ENCODE assay signal across 20 cellular contexts in the genomic region with DNA sequence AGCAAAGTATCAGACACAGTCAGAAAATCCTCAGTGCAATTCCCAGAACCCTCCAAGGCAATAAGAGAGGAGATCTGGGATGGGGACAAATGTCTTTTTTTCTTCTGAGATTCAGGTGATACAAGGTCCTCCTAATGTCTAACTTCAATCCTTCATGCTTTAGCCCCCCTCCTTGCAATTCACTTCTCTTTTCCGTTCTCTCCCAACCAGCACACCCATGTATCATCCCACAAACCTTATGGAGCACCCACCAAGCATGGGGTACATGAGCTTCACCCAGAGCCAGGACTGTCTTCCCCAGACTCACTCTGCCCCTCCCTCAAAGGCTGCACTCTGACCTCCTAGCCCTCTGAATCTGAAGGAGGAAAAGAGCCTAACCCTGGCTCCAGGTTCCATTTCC. TPM values are rescaled to one million over a fixed set of nuclear protein-coding genes. Genes with fewer than 3 reads are reported as not detected.
DNase-seq lines count a peak whose midpoint lies in the region; ATAC-seq, FAIRE-seq and TF ChIP-seq lines count a peak whose summit lies in the region.
"Had no signal": no experiment of that assay in that cellular context is flagged by ENCODE, and none has a peak within 500 bp of the region (broad histone marks: within the 10 kb centered on the region; RNA-seq: fewer than 3 reads in every experiment).

No MANE protein-coding gene starts in this region.

- POLR2A ChIA-PET in HepG2 (lab: Yijun Ruan, JAX) = interaction anchor here (1.0 to 6.2 kb wide), 5 partner anchors 9 to 47 kb away, joined by 3 to 83 read pairs (median 4); a partner anchor contains a TSS

- FAIRE-seq in HepG2 (lab: Jason Lieb, UNC) (no peak), H54 (lab: Jason Lieb, UNC) (no peak)
- FAIRE-seq: islet of Langerhans had no signal

- H3K27me3 ChIP-seq in HepG2 (ENCODE audit: control insufficient read depth in 1 of 2, insufficient read depth in 2 of 2, low read length in 2 of 2) (no peaks in the 10 kb centered on the region), right lobe of liver (no peaks in the 10 kb centered on the region), sigmoid colon (no peaks in the 10 kb centered on the region), brain microvascular endothelial cell (replicated peaks) (no peaks in the 10 kb centered on the region)

- no peak for DNase-seq in HepG2 (ENCODE audit: low spot score)
- DNase-seq in right lobe of liver = no peak
- DNase-seq in endothelial cell (ENCODE audit: low spot score) = no peak
- DNase-seq in sigmoid colon = no peak
- no peak for DNase-seq in NCI-H345 treated with DMSO at 0.1 percent for 48 hours (lab: John Stamatoyannopoulos, UW; ENCODE audit: unreplicated experiment)
- no peak for DNase-seq in brain microvascular endothelial cell
- DNase-seq in H54 (ENCODE audit: insufficient read length, low spot score) = no peak
- no peak for DNase-seq in cerebellar nuclear complex (lab: John Stamatoyannopoulos, UW)
- DNase-seq: activated CD4-positive, alpha-beta T cell treated with anti-CD3 and anti-CD28 coated beads for 4 hours; COR-L47; head of caudate nucleus; NCI-H187 treated with DMSO at 0.1 percent for 48 hours; NCI-H524 treated with DMSO at 0.1 percent for 48 hours; stimulated activated CD4-positive, alpha-beta T cell treated with anti-CD3 and anti-CD28 coated beads, Interleukin-4, amount 100 ng/mL, for 4 hours had no signal

- H3K27ac ChIP-seq in HepG2 (ENCODE audit: extremely low read length, insufficient read depth, low read length) (no peak overlapping the region), right lobe of liver (no peak overlapping the region), sigmoid colon (peak overlapping the region; percentile 91 to 95 (median 94)), brain microvascular endothelial cell (no peak overlapping the region)

- H3K4me1 ChIP-seq in HepG2 (ENCODE audit: insufficient read depth, low read length) = peaks cover 75% of the 10 kb centered on the region
- peaks cover 2 to 35% (median 17%) of the 10 kb centered on the region in 4 donors for H3K4me1 ChIP-seq in right lobe of liver
- peaks cover 0 to 77% (median 67%) of the 10 kb centered on the region in 4 donors for H3K4me1 ChIP-seq in sigmoid colon

- no peak overlapping the region; the same call in 1 of the 2 replicates for H3K9ac ChIP-seq in HepG2 (ENCODE audit: insufficient read depth, low read depth, low read length)

- BruUV-seq in HepG2 (replicated peaks; lab: Mats Ljungman, UMichigan) = no TSS peak

- H3K4me3 Mint-ChIP-seq in endothelial cell (ENCODE audit: unreplicated experiment) = no peak overlapping the region

- H3K36me3 Mint-ChIP-seq in endothelial cell (ENCODE audit: low read depth, unreplicated experiment) = peaks cover 1% of the 10 kb centered on the region
- H3K36me3 Mint-ChIP-seq: activated naive CD4-positive, alpha-beta T cell treated with anti-CD3 and anti-CD28 coated beads, Interleukin-2, amount 50 U/mL, for 72 hours had no signal

- 97% methylated on average over 1 of the region's 1 CpG for WGBS in HepG2 (ENCODE audit: low lambda C conversion rate)
- WGBS in right lobe of liver (ENCODE audit: insufficient coverage, low coverage, low lambda C conversion rate, missing lambda C conversion rate) = no CpG with 5 or more reads among the region's 1 CpG
- WGBS in sigmoid colon, 2 donors = 94 to 96% methylated on average over 1 of the region's 1 CpG

- CTCF ChIA-PET in HepG2 (lab: Yijun Ruan, JAX; ENCODE audit: low intra/inter-chr PET ratio, low total read pairs) = interaction anchor here (1.3 kb wide), 1 partner anchor 18 kb away, joined by 3 read pairs; no protein-coding TSS in a partner anchor

- TF ChIP-seq RAD21 in HepG2 (CRISPR knock-in tag; IDR thresholded peaks at IDR 0.05) = no peak

- peaks cover 21% of the 10 kb centered on the region for H3K79me2 ChIP-seq in HepG2 (ENCODE audit: insufficient read depth, low read length)

- H3K4me1 Mint-ChIP-seq in endothelial cell (ENCODE audit: unreplicated experiment) = peaks cover 60% of the 10 kb centered on the region

- ATAC-seq in HepG2 = no peak
- no peak for ATAC-seq in right lobe of liver
- ATAC-seq: activated naive CD4-positive, alpha-beta T cell treated with anti-CD3 and anti-CD28 coated beads, Interleukin-2, amount 50 U/mL, for 72 hours; SK-N-SH treated with all-trans-retinoic acid at 6 μM for 48 hours had no signal

- H3K9me3 Mint-ChIP-seq in endothelial cell (ENCODE audit: unreplicated experiment) = no peaks in the 10 kb centered on the region
- H3K9me3 Mint-ChIP-seq: activated naive CD4-positive, alpha-beta T cell treated with anti-CD3 and anti-CD28 coated beads, Interleukin-2, amount 50 U/mL, for 72 hours had no signal

- H3K4me2 ChIP-seq in HepG2 (ENCODE audit: low read depth, low read length) = no peak overlapping the region

- peaks cover 13% of the 10 kb centered on the region for H3K27me3 Mint-ChIP-seq in endothelial cell (ENCODE audit: unreplicated experiment)

- H4K20me1 ChIP-seq in HepG2 (ENCODE audit: insufficient read depth, low read length) = peaks cover 10% of the 10 kb centered on the region; the same call in 1 of the 2 replicates

- no peak for TF ChIP-seq CTCF in HepG2 (CRISPR knock-in tag; IDR thresholded peaks at IDR 0.05)
- no peak for TF ChIP-seq CTCF in right lobe of liver (IDR thresholded peaks at IDR 0.05)
- TF ChIP-seq CTCF in endothelial cell (IDR thresholded peaks at IDR 0.05; ENCODE audit: unreplicated experiment) = no peak
- TF ChIP-seq CTCF in sigmoid colon (IDR thresholded peaks at IDR 0.05) = no peak
- no peak for TF ChIP-seq CTCF in brain microvascular endothelial cell (IDR thresholded peaks at IDR 0.05; ENCODE audit: low read depth, low read length, missing control alignments)

- H3K9me3 ChIP-seq in HepG2 (ENCODE audit: low read length) = no peaks in the 10 kb centered on the region
- no peaks in the 10 kb centered on the region for H3K9me3 ChIP-seq in right lobe of liver
- no peaks in the 10 kb centered on the region for H3K9me3 ChIP-seq in sigmoid colon

- H3K36me3 ChIP-seq in HepG2 (replicated peaks in 1 of 2; ENCODE audit: control insufficient read depth in 1 of 2, insufficient read depth in 2 of 2, low read length in 2 of 2) (peaks cover 0 to 1% of the 10 kb centered on the region in 2 experiments; a peak in 2 of 5 replicates), right lobe of liver (no peaks in the 10 kb centered on the region), sigmoid colon (peaks cover 0 to 34% (median 10%) of the 10 kb centered on the region in 4 donors), brain microvascular endothelial cell (replicated peaks) (no peaks in the 10 kb centered on the region)

- H2AFZ ChIP-seq in HepG2 (ENCODE audit: low read length) = no peak overlapping the region

- H3K4me3 ChIP-seq in HepG2 (replicated peaks in 1 of 3; ENCODE audit: insufficient read depth in 1 of 3, low read depth in 2 of 3, low read length in 3 of 3) (no peak overlapping the region), right lobe of liver (no peak overlapping the region), sigmoid colon (no peak overlapping the region), brain microvascular endothelial cell (ENCODE audit: low read depth, low read length) (no peak overlapping the region)

- in situ Hi-C loops in HepG2 (cut with HindIII; ENCODE audit: extremely low pct_ligation_motif_present, low pct_unique_long_range_greater_than_20kb) (no loop called here), brain microvascular endothelial cell (cut with HindIII; ENCODE audit: low pct_ligation_motif_present, low sequenced_read_pairs) (no loop called here)

- TF ChIP-seq EP300 in HepG2 (IDR thresholded peaks at IDR 0.05; ENCODE audit: low read depth in 2 of 2, low read length in 2 of 2) (no peak), HepG2 (CRISPR knock-in tag; IDR thresholded peaks at IDR 0.05; ENCODE audit: borderline replicate concordance) (no peak), sigmoid colon (IDR thresholded peaks at IDR 0.05) (no peak)

- intact Hi-C loops in HepG2 (cut with micrococcal nuclease; ENCODE audit: unreplicated experiment) = no loop called here
- intact Hi-C loops in right lobe of liver (cut with DNase I) = no loop called here
- intact Hi-C loops in sigmoid colon (cut with DNase I) = no loop called here

- no peak for TF ChIP-seq POLR2A in HepG2 (IDR thresholded peaks at IDR 0.05; ENCODE audit: insufficient read depth in 1 of 2, low read depth in 2 of 2, low read length in 2 of 2)
- no peak for TF ChIP-seq POLR2A in right lobe of liver (IDR thresholded peaks at IDR 0.05)
- no peak for TF ChIP-seq POLR2A in sigmoid colon (IDR thresholded peaks at IDR 0.05)
- TF ChIP-seq POLR2A in H54 (IDR thresholded peaks at IDR 0.05; ENCODE audit: low read depth, low read length) = no peak

- H3K27ac Mint-ChIP-seq in endothelial cell (ENCODE audit: unreplicated experiment) = peak overlapping the region; percentile 24

RNA-seq across cellular contexts. Expression of a gene that starts 10.1 kb away (rescaled TPM):
- total RNA-seq in HepG2 (2016; rRNA removed; fragmentation: Illumina TruSeq; extraction: Trizol) = 34.0 and 46.4 TPM in 2 replicates
- 9.5 and 10.8 TPM in 2 replicates for total RNA-seq in HepG2 (2016; cell fraction: cytosol; rRNA removed; fragmentation: Illumina TruSeq; extraction: Trizol; ENCODE audit: low read depth)
- total RNA-seq in HepG2 (2016; cell fraction: insoluble cytoplasmic fraction; rRNA removed; fragmentation: Illumina TruSeq; extraction: Trizol) = 32.6 and 44.0 TPM in 2 replicates
- 18.6 and 21.1 TPM in 2 replicates for total RNA-seq in HepG2 (2016; cell fraction: membrane; rRNA removed; fragmentation: Illumina TruSeq; extraction: Trizol)
- total RNA-seq in HepG2 (2016; cell fraction: nucleus; rRNA removed; fragmentation: Illumina TruSeq; extraction: Trizol) = 37.8 and 39.5 TPM in 2 replicates
- polyA plus RNA-seq in HepG2 (2011; rRNA removed) = 85.4 and 140 TPM in 2 replicates
- 66.8 and 91.0 TPM in 2 replicates for polyA plus RNA-seq in HepG2 (2011; cell fraction: cytosol; rRNA removed)
- polyA plus RNA-seq in HepG2 (2011; cell fraction: nucleus; rRNA removed) = 179 and 189 TPM in 2 replicates
- 88.1 and 102 TPM in 2 replicates for polyA plus RNA-seq in HepG2 (2012)
- 3.3 and 3.4 TPM in 2 replicates for polyA plus RNA-seq in HepG2 (2016; cell fraction: cytosol; fragmentation: Illumina TruSeq; extraction: Trizol; ENCODE audit: low read depth)
- 24.1 and 29.9 TPM in 2 replicates for polyA plus RNA-seq in HepG2 (2016; cell fraction: insoluble cytoplasmic fraction; fragmentation: Illumina TruSeq; extraction: Trizol; ENCODE audit: low read depth)
- polyA plus RNA-seq in HepG2 (2016; cell fraction: membrane; fragmentation: Illumina TruSeq; extraction: Trizol; ENCODE audit: low read depth) = 9.7 and 10.3 TPM in 2 replicates
- polyA plus RNA-seq in HepG2 (2016; cell fraction: nucleus; fragmentation: Illumina TruSeq; extraction: Trizol; ENCODE audit: insufficient read depth, low read depth) = 56.7 and 66.5 TPM in 2 replicates
- 59.4 and 315 TPM in 2 replicates for polyA minus RNA-seq in HepG2 (2011; rRNA and poly(A)+ RNA removed; ENCODE audit: low replicate concordance)
- 82.1 and 94.7 TPM in 2 replicates for polyA minus RNA-seq in HepG2 (2011; cell fraction: cytosol; rRNA and poly(A)+ RNA removed)
- 68.9 and 78.6 TPM in 2 replicates for polyA minus RNA-seq in HepG2 (2011; cell fraction: nucleus; rRNA and poly(A)+ RNA removed)
- 10 to 100 TPM; 12.0 to 26.4 (median 15.5) TPM for total RNA-seq in right lobe of liver
- 51.4 TPM for total RNA-seq in endothelial cell (ENCODE audit: unreplicated experiment)
- 10 to 100 TPM; 58.2 to 87.5 (median 69.4) TPM for total RNA-seq in sigmoid colon
- polyA plus RNA-seq in sigmoid colon = 10 to 100 TPM; 15.3 to 21.8 (median 16.8) TPM

RNA-seq across cellular contexts. Expression of a gene that starts 28.3 kb away (rescaled TPM):
- 6.7 and 7.1 TPM in 2 replicates for total RNA-seq in HepG2 (2016; rRNA removed; fragmentation: Illumina TruSeq; extraction: Trizol)
- total RNA-seq in HepG2 (2016; cell fraction: cytosol; rRNA removed; fragmentation: Illumina TruSeq; extraction: Trizol; ENCODE audit: low read depth) = 5.6 and 7.4 TPM in 2 replicates
- 5.5 and 5.6 TPM in 2 replicates for total RNA-seq in HepG2 (2016; cell fraction: insoluble cytoplasmic fraction; rRNA removed; fragmentation: Illumina TruSeq; extraction: Trizol)
- 5.5 and 5.6 TPM in 2 replicates for total RNA-seq in HepG2 (2016; cell fraction: membrane; rRNA removed; fragmentation: Illumina TruSeq; extraction: Trizol)
- 5.1 and 5.5 TPM in 2 replicates for total RNA-seq in HepG2 (2016; cell fraction: nucleus; rRNA removed; fragmentation: Illumina TruSeq; extraction: Trizol)
- polyA plus RNA-seq in HepG2 (2011; rRNA removed) = 5.0 and 6.1 TPM in 2 replicates
- polyA plus RNA-seq in HepG2 (2011; cell fraction: cytosol; rRNA removed) = 3.3 and 4.0 TPM in 2 replicates
- 7.3 and 8.7 TPM in 2 replicates for polyA plus RNA-seq in HepG2 (2011; cell fraction: nucleus; rRNA removed)
- polyA plus RNA-seq in HepG2 (2012) = 2.5 and 4.8 TPM in 2 replicates
- 1.4 and 1.5 TPM in 2 replicates for polyA plus RNA-seq in HepG2 (2016; cell fraction: cytosol; fragmentation: Illumina TruSeq; extraction: Trizol; ENCODE audit: low read depth)
- polyA plus RNA-seq in HepG2 (2016; cell fraction: insoluble cytoplasmic fraction; fragmentation: Illumina TruSeq; extraction: Trizol; ENCODE audit: low read depth) = 6.2 and 7.5 TPM in 2 replicates
- 2.2 and 3.0 TPM in 2 replicates for polyA plus RNA-seq in HepG2 (2016; cell fraction: membrane; fragmentation: Illumina TruSeq; extraction: Trizol; ENCODE audit: low read depth)
- polyA plus RNA-seq in HepG2 (2016; cell fraction: nucleus; fragmentation: Illumina TruSeq; extraction: Trizol; ENCODE audit: insufficient read depth, low read depth) = 14.2 and 16.9 TPM in 2 replicates
- 11.6 and 25.6 TPM in 2 replicates for polyA minus RNA-seq in HepG2 (2011; rRNA and poly(A)+ RNA removed; ENCODE audit: low replicate concordance)
- polyA minus RNA-seq in HepG2 (2011; cell fraction: cytosol; rRNA and poly(A)+ RNA removed) = 2.7 and 4.6 TPM in 2 replicates
- 3.9 and 4.5 TPM in 2 replicates for polyA minus RNA-seq in HepG2 (2011; cell fraction: nucleus; rRNA and poly(A)+ RNA removed)
- total RNA-seq in right lobe of liver = 1 to 10 TPM in 1 of 6 experiments, under 1 TPM in 5; 0.20 to 1.1 (median 0.40) TPM
- total RNA-seq in endothelial cell (ENCODE audit: unreplicated experiment) = 6.1 TPM
- 1 to 10 TPM in 1 of 4 donors, under 1 TPM in 3; 0.36 to 3.3 (median 0.52) TPM for total RNA-seq in sigmoid colon
- 1 to 10 TPM in 1 of 3 donors, under 1 TPM in 1, not detected in 1; 0.69 to 3.1 TPM for polyA plus RNA-seq in sigmoid colon

RNA-seq across cellular contexts. Expression of a gene that starts 42.8 kb away (rescaled TPM):
- 18.8 and 38.5 TPM in 2 replicates for total RNA-seq in HepG2 (2016; rRNA removed; fragmentation: Illumina TruSeq; extraction: Trizol)
- 8.6 and 14.9 TPM in 2 replicates for total RNA-seq in HepG2 (2016; cell fraction: cytosol; rRNA removed; fragmentation: Illumina TruSeq; extraction: Trizol; ENCODE audit: low read depth)
- total RNA-seq in HepG2 (2016; cell fraction: insoluble cytoplasmic fraction; rRNA removed; fragmentation: Illumina TruSeq; extraction: Trizol) = 17.5 and 37.8 TPM in 2 replicates
- 16.0 and 22.0 TPM in 2 replicates for total RNA-seq in HepG2 (2016; cell fraction: membrane; rRNA removed; fragmentation: Illumina TruSeq; extraction: Trizol)
- 40.7 and 44.5 TPM in 2 replicates for total RNA-seq in HepG2 (2016; cell fraction: nucleus; rRNA removed; fragmentation: Illumina TruSeq; extraction: Trizol)
- 75.8 and 76.1 TPM in 2 replicates for polyA plus RNA-seq in HepG2 (2011; rRNA removed)
- 79.2 and 116 TPM in 2 replicates for polyA plus RNA-seq in HepG2 (2011; cell fraction: cytosol; rRNA removed)
- polyA plus RNA-seq in HepG2 (2011; cell fraction: nucleus; rRNA removed) = 46.2 and 49.1 TPM in 2 replicates
- 40.3 and 62.7 TPM in 2 replicates for polyA plus RNA-seq in HepG2 (2012)
- polyA plus RNA-seq in HepG2 (2016; cell fraction: cytosol; fragmentation: Illumina TruSeq; extraction: Trizol; ENCODE audit: low read depth) = 24.5 and 33.4 TPM in 2 replicates
- 41.7 and 46.0 TPM in 2 replicates for polyA plus RNA-seq in HepG2 (2016; cell fraction: insoluble cytoplasmic fraction; fragmentation: Illumina TruSeq; extraction: Trizol; ENCODE audit: low read depth)
- polyA plus RNA-seq in HepG2 (2016; cell fraction: membrane; fragmentation: Illumina TruSeq; extraction: Trizol; ENCODE audit: low read depth) = 39.8 and 42.2 TPM in 2 replicates
- 126 and 134 TPM in 2 replicates for polyA plus RNA-seq in HepG2 (2016; cell fraction: nucleus; fragmentation: Illumina TruSeq; extraction: Trizol; ENCODE audit: insufficient read depth, low read depth)
- polyA minus RNA-seq in HepG2 (2011; rRNA and poly(A)+ RNA removed; ENCODE audit: low replicate concordance) = 232 and 267 TPM in 2 replicates
- polyA minus RNA-seq in HepG2 (2011; cell fraction: cytosol; rRNA and poly(A)+ RNA removed) = 41.8 and 52.8 TPM in 2 replicates
- 25.0 and 33.2 TPM in 2 replicates for polyA minus RNA-seq in HepG2 (2011; cell fraction: nucleus; rRNA and poly(A)+ RNA removed)
- total RNA-seq in right lobe of liver = 10 to 100 TPM in 2 of 6 experiments, 1 to 10 TPM in 4; 5.9 to 24.2 (median 9.9) TPM
- 113 TPM for total RNA-seq in endothelial cell (ENCODE audit: unreplicated experiment)
- 10 to 100 TPM; 22.2 to 29.8 (median 25.9) TPM for total RNA-seq in sigmoid colon
- 10 to 100 TPM in 1 of 3 donors, 1 to 10 TPM in 2; 8.4 to 45.5 (median 9.7) TPM for polyA plus RNA-seq in sigmoid colon

RNA-seq across cellular contexts. Expression of a gene that starts 46.9 kb away (rescaled TPM):
- total RNA-seq in HepG2 (2016; rRNA removed; fragmentation: Illumina TruSeq; extraction: Trizol) = 52.8 and 58.4 TPM in 2 replicates
- 33.1 and 35.6 TPM in 2 replicates for total RNA-seq in HepG2 (2016; cell fraction: cytosol; rRNA removed; fragmentation: Illumina TruSeq; extraction: Trizol; ENCODE audit: low read depth)
- total RNA-seq in HepG2 (2016; cell fraction: insoluble cytoplasmic fraction; rRNA removed; fragmentation: Illumina TruSeq; extraction: Trizol) = 54.1 and 58.0 TPM in 2 replicates
- 83.5 and 84.1 TPM in 2 replicates for total RNA-seq in HepG2 (2016; cell fraction: membrane; rRNA removed; fragmentation: Illumina TruSeq; extraction: Trizol)
- 32.8 and 34.5 TPM in 2 replicates for total RNA-seq in HepG2 (2016; cell fraction: nucleus; rRNA removed; fragmentation: Illumina TruSeq; extraction: Trizol)
- 43.3 and 55.7 TPM in 2 replicates for polyA plus RNA-seq in HepG2 (2011; rRNA removed)
- 39.5 and 49.1 TPM in 2 replicates for polyA plus RNA-seq in HepG2 (2011; cell fraction: cytosol; rRNA removed)
- 23.0 and 23.8 TPM in 2 replicates for polyA plus RNA-seq in HepG2 (2011; cell fraction: nucleus; rRNA removed)
- 41.3 and 43.4 TPM in 2 replicates for polyA plus RNA-seq in HepG2 (2012)
- 42.1 and 49.1 TPM in 2 replicates for polyA plus RNA-seq in HepG2 (2016; cell fraction: cytosol; fragmentation: Illumina TruSeq; extraction: Trizol; ENCODE audit: low read depth)
- polyA plus RNA-seq in HepG2 (2016; cell fraction: insoluble cytoplasmic fraction; fragmentation: Illumina TruSeq; extraction: Trizol; ENCODE audit: low read depth) = 92.1 and 94.1 TPM in 2 replicates
- polyA plus RNA-seq in HepG2 (2016; cell fraction: membrane; fragmentation: Illumina TruSeq; extraction: Trizol; ENCODE audit: low read depth) = 93.0 and 95.9 TPM in 2 replicates
- polyA plus RNA-seq in HepG2 (2016; cell fraction: nucleus; fragmentation: Illumina TruSeq; extraction: Trizol; ENCODE audit: insufficient read depth, low read depth) = 65.1 and 74.2 TPM in 2 replicates
- 62.0 and 88.5 TPM in 2 replicates for polyA minus RNA-seq in HepG2 (2011; rRNA and poly(A)+ RNA removed; ENCODE audit: low replicate concordance)
- 34.6 and 39.9 TPM in 2 replicates for polyA minus RNA-seq in HepG2 (2011; cell fraction: cytosol; rRNA and poly(A)+ RNA removed)
- polyA minus RNA-seq in HepG2 (2011; cell fraction: nucleus; rRNA and poly(A)+ RNA removed) = 40.4 and 42.5 TPM in 2 replicates
- 10 to 100 TPM; 24.2 to 30.6 (median 29.4) TPM for total RNA-seq in right lobe of liver
- 63.0 TPM for total RNA-seq in endothelial cell (ENCODE audit: unreplicated experiment)
- 10 to 100 TPM; 33.8 to 46.9 (median 40.1) TPM for total RNA-seq in sigmoid colon
- polyA plus RNA-seq in sigmoid colon = 10 to 100 TPM; 28.8 to 41.6 (median 37.9) TPM

RNA-seq across cellular contexts. Expression of a gene that starts 57.1 kb away (rescaled TPM):
- total RNA-seq in HepG2 (2016; rRNA removed; fragmentation: Illumina TruSeq; extraction: Trizol) (0.07 TPM in 1 of 2 replicates, not detected in the other), right lobe of liver (1 to 10 TPM in 1 of 6 experiments, not detected in 5; 1.5 TPM), endothelial cell (ENCODE audit: unreplicated experiment) (not detected), sigmoid colon (1 to 10 TPM in 3 of 4 donors, under 1 TPM in 1; 0.82 to 4.2 (median 1.6) TPM)
- not detected in 2 replicates for total RNA-seq in HepG2 (2016; cell fraction: cytosol; rRNA removed; fragmentation: Illumina TruSeq; extraction: Trizol; ENCODE audit: low read depth)
- not detected in 2 replicates for total RNA-seq in HepG2 (2016; cell fraction: insoluble cytoplasmic fraction; rRNA removed; fragmentation: Illumina TruSeq; extraction: Trizol)
- total RNA-seq in HepG2 (2016; cell fraction: membrane; rRNA removed; fragmentation: Illumina TruSeq; extraction: Trizol) = not detected in 2 replicates
- not detected in 2 replicates for total RNA-seq in HepG2 (2016; cell fraction: nucleus; rRNA removed; fragmentation: Illumina TruSeq; extraction: Trizol)
- polyA plus RNA-seq in HepG2 (2011; rRNA removed) (0.05 TPM in 1 of 2 replicates, not detected in the other), sigmoid colon (under 1 TPM in 1 of 3 donors, not detected in 2; 0.19 TPM)
- 0.04 and 0.10 TPM in 2 replicates for polyA plus RNA-seq in HepG2 (2011; cell fraction: cytosol; rRNA removed)
- 0.45 and 0.47 TPM in 2 replicates for polyA plus RNA-seq in HepG2 (2011; cell fraction: nucleus; rRNA removed)
- polyA plus RNA-seq in HepG2 (2012) = 0.47 and 0.64 TPM in 2 replicates
- not detected in 2 replicates for polyA plus RNA-seq in HepG2 (2016; cell fraction: cytosol; fragmentation: Illumina TruSeq; extraction: Trizol; ENCODE audit: low read depth)
- not detected in 2 replicates for polyA plus RNA-seq in HepG2 (2016; cell fraction: insoluble cytoplasmic fraction; fragmentation: Illumina TruSeq; extraction: Trizol; ENCODE audit: low read depth)
- polyA plus RNA-seq in HepG2 (2016; cell fraction: membrane; fragmentation: Illumina TruSeq; extraction: Trizol; ENCODE audit: low read depth) = not detected in 2 replicates
- not detected in 2 replicates for polyA plus RNA-seq in HepG2 (2016; cell fraction: nucleus; fragmentation: Illumina TruSeq; extraction: Trizol; ENCODE audit: insufficient read depth, low read depth)
- polyA minus RNA-seq in HepG2 (2011; rRNA and poly(A)+ RNA removed; ENCODE audit: low replicate concordance) = 0.09 and 0.40 TPM in 2 replicates
- polyA minus RNA-seq in HepG2 (2011; cell fraction: cytosol; rRNA and poly(A)+ RNA removed) = not detected in 2 replicates
- not detected in 2 replicates for polyA minus RNA-seq in HepG2 (2011; cell fraction: nucleus; rRNA and poly(A)+ RNA removed)
- total RNA-seq: chondrocyte, epithelial cell of proximal tubule had no signal
- polyA plus RNA-seq: AG04450 had no signal

Comparison
In these comparisons a context has a peak if more than half of its experiments do, and no peak if none do; other contexts are left out.
1. H3K27ac ChIP-seq: peak in sigmoid colon (4 of 4); none in HepG2 (single experiment), right lobe of liver (0 of 3) and brain microvascular endothelial cell (single experiment).